Comparison of ENCODE assay signal across 8 cellular contexts in the genomic region with DNA sequence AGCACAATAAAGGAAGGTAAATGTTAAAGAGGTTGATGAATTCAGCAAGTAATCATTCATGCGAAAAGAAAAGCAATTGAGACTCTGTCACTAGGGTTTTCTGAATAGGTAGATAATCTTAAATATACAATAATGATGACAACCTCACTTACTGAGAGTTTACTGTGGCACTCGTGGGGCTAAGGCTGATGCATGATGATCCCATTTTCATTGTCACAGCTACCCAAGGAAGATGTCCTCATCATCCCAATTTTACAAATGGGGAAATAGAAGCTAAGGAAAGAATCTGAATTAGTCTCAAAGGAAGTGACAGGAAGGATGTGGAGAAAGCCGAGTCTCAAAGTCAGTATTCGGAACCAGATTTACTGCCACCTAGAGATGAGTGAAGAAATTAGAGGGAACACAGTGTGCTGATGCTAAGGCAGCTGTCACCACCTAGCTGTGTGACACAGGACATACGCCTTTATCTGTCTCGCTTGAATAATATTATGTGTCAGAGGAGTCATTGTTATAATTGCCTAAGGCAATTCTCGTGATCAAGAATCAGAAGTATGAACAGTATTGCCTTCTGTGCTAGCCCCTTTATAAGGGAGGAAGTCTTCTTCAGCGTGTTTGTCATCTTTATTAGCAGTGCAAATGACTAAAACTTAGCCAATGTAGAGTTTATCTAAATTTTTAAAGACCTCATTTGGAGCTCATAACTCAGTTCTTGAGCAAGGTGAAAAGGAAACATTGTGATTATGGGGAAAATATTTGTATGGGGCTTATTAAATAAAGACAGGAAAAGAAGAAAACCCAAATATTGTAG.
DNase-seq lines count a peak whose midpoint lies in the region; ATAC-seq, FAIRE-seq and TF ChIP-seq lines count a peak whose summit lies in the region.

No MANE protein-coding gene starts in this region.

- no peaks in the 10 kb centered on the region for H3K36me3 ChIP-seq in bronchial epithelial cell (ENCODE audit: control insufficient read depth, insufficient read depth, low read length)
- H3K36me3 ChIP-seq in keratinocyte (ENCODE audit: control insufficient read depth in 2 of 2, extremely low read depth in 1 of 2, insufficient read depth in 2 of 2, low read length in 2 of 2), result no peaks in the 10 kb centered on the region

- FAIRE-seq in bronchial epithelial cell (lab: Jason Lieb, UNC), result no peak
- FAIRE-seq in keratinocyte (lab: Jason Lieb, UNC), result peak; percentile 9

- H3K27me3 ChIP-seq in bronchial epithelial cell (ENCODE audit: control insufficient read depth, insufficient read depth, low read length) (no peaks in the 10 kb centered on the region), keratinocyte (ENCODE audit: control insufficient read depth, extremely low read depth, insufficient read depth, low read length) (no peaks in the 10 kb centered on the region)

- no peak overlapping the region for H3K4me3 ChIP-seq in bronchial epithelial cell (ENCODE audit: low read depth, low read length)
- no peak overlapping the region for H3K4me3 ChIP-seq in keratinocyte (ENCODE audit: control insufficient read depth in 2 of 3, extremely low read depth in 1 of 3, insufficient read depth in 2 of 3, low read depth in 1 of 3, low read length in 3 of 3)

- H3K27ac ChIP-seq in keratinocyte (ENCODE audit: control insufficient read depth, insufficient read depth, low read length), result no peak overlapping the region

- H4K20me1 ChIP-seq in keratinocyte (ENCODE audit: control insufficient read depth, extremely low read depth, insufficient read depth, low read length), result no peaks in the 10 kb centered on the region

- H3K9me1 ChIP-seq in keratinocyte (ENCODE audit: control insufficient read depth, extremely low read depth, insufficient read depth, low read length), result no peaks in the 10 kb centered on the region

- H3K4me2 ChIP-seq in keratinocyte (ENCODE audit: control insufficient read depth, extremely low read depth, insufficient read depth, low read depth, low read length), result no peak overlapping the region

- H3K79me2 ChIP-seq in keratinocyte (ENCODE audit: control insufficient read depth, insufficient read depth, low read length), result no peaks in the 10 kb centered on the region

- peaks cover 9% of the 10 kb centered on the region for H3K4me1 ChIP-seq in keratinocyte (ENCODE audit: control insufficient read depth, extremely low read depth, insufficient read depth, low read length)

- peak; percentile 66 for TF ChIP-seq CTCF in bronchial epithelial cell (IDR thresholded peaks at IDR 0.05; ENCODE audit: insufficient read depth, low read length, severe bottlenecking)
- peak; percentile 52 to 92 (median 69) for TF ChIP-seq CTCF in keratinocyte (optimal IDR thresholded peaks at IDR 0.05 in 1 of 3, IDR thresholded peaks at IDR 0.05 in 1 of 3, conservative IDR thresholded peaks at IDR 0.05 in 1 of 3; ENCODE audit: extremely low read depth in 1 of 3, insufficient read depth in 2 of 3, low read length in 3 of 3)

- no peak overlapping the region for H2AFZ ChIP-seq in keratinocyte (ENCODE audit: control insufficient read depth, low read length)

- no peaks in the 10 kb centered on the region for H3K9me3 ChIP-seq in keratinocyte (ENCODE audit: control insufficient read depth, low read depth, low read length)

- peak; percentile 99 for ATAC-seq in GM18511 (IDR thresholded peaks at IDR 0.05; ENCODE audit: unreplicated experiment)
- ATAC-seq in HG02885 (IDR thresholded peaks at IDR 0.05; ENCODE audit: poor library complexity, unreplicated experiment), result peak; percentile 100

- no peak overlapping the region for H3K9ac ChIP-seq in keratinocyte (ENCODE audit: control insufficient read depth, extremely low read depth, insufficient read depth, low read length)

- dilution Hi-C loops in keratinocyte (cut with MboI; ENCODE audit: extremely low pct_ligation_motif_present, low sequenced_read_pairs), result no loop called here

- peak; percentile 91 for DNase-seq in AML-193 (lab: John Stamatoyannopoulos, UW)
- peak; percentile 80 for DNase-seq in NCI-H146 (lab: John Stamatoyannopoulos, UW)
- peak; percentile 13 for DNase-seq in T follicular helper cell (ENCODE audit: low read depth)
- DNase-seq in bronchial epithelial cell (ENCODE audit: low read depth), result peak; percentile 59
- peak; percentile 19 for DNase-seq in keratinocyte (ENCODE audit: low read depth, low spot score)
- DNase-seq in stimulated activated CD4-positive, alpha-beta T cell treated with anti-CD3 and anti-CD28 coated beads, Interleukin-4, amount 100 ng/mL, for 24 hours, result peak; percentile 41

Comparison
In these comparisons a context has a peak if more than half of its experiments do, and no peak if none do; other contexts are left out.
1. DNase-seq: peak in every context shown above with its lines; median percentile 91 in AML-193; 80 in NCI-H146; 59 in bronchial epithelial cell; 41 in stimulated activated CD4-positive, alpha-beta T cell treated with anti-CD3 and anti-CD28 coated beads, Interleukin-4, amount 100 ng/mL, for 24 hours; 19 in keratinocyte; 13 in T follicular helper cell.